24 cellular contexts compared by ENCODE assay signal in the genomic region with DNA sequence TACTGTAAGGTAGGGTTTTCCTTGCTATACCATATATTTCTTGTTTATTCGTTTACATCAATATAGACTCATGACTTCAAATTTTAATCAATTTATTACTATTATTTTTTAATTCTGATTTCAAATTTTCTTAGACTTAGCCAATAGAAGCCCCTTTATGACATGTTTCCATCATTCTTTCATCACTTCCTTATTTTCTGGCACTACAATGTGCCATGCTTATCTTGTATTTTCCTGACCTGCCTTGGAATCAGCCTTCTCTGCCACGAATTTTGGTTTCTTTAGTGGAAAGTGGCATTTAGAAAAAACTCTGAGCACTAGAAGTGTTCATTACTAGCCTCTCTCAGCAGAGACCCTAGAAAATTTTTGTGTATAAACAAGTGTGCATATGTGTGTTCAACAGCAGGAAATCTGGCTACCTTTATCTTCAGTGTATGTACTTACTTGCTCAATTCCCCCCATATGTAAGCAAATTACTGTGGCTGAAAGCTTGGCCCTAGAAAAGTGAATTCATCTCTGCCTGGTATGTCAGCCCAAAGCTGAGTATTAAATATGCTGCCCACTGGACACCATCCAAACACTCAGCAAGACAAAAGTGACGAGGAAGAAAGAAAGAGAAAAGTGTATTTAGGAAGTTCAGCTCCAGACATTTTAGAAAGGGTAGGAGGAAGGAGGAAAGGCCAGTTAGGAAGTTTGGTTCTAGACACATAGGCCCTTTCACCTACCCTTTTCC.
"Had no signal": no experiment of that assay in that cellular context is flagged by ENCODE, and none has a peak within 500 bp of the region (broad histone marks: within the 10 kb centered on the region; RNA-seq: fewer than 3 reads in every experiment).

No MANE protein-coding gene starts in this region.

- H3K9me3 ChIP-seq: breast epithelium had no signal

- H3K4me3 Mint-ChIP-seq: activated CD8-positive, alpha-beta T cell treated with anti-CD3 and anti-CD28 coated beads for 36 hours; activated naive CD4-positive, alpha-beta T cell treated with anti-CD3 and anti-CD28 coated beads, Interleukin-2, amount 50 U/mL, for 24 hours; activated T-helper 1 cell treated with anti-CD3 and anti-CD28 coated beads, Interleukin-12 subunit alpha, Interleukin-12 subunit beta, Interleukin-2, Interleukin-4 antibody, amounts not matched to agents 30 ng/mL and 10 ng/mL and 1 ng/mL, durations not matched to agents 14 hours and 24 hours and 36 hours; T-helper 17 cell had no signal

- FAIRE-seq: TTC549 had no signal

- H3K9me3 Mint-ChIP-seq: activated CD8-positive, alpha-beta T cell treated with anti-CD3 and anti-CD28 coated beads for 36 hours; activated naive CD4-positive, alpha-beta T cell treated with anti-CD3 and anti-CD28 coated beads, Interleukin-2, amount 50 U/mL, for 24 hours; activated T-helper 1 cell treated with anti-CD3 and anti-CD28 coated beads, Interleukin-12 subunit alpha, Interleukin-12 subunit beta, Interleukin-2, Interleukin-4 antibody, amounts not matched to agents 30 ng/mL and 10 ng/mL and 1 ng/mL, durations not matched to agents 14 hours and 24 hours and 36 hours had no signal

- H3K27ac ChIP-seq: breast epithelium, PC-9 had no signal

- H3K36me3 ChIP-seq: breast epithelium had no signal

- H3K4me3 ChIP-seq: breast epithelium, PC-9 had no signal

- H3K27ac Mint-ChIP-seq: activated CD8-positive, alpha-beta T cell treated with anti-CD3 and anti-CD28 coated beads for 36 hours; activated naive CD4-positive, alpha-beta T cell treated with anti-CD3 and anti-CD28 coated beads, Interleukin-2, amount 50 U/mL, for 24 hours; activated T-helper 1 cell treated with anti-CD3 and anti-CD28 coated beads, Interleukin-12 subunit alpha, Interleukin-12 subunit beta, Interleukin-2, Interleukin-4 antibody, amounts not matched to agents 30 ng/mL and 10 ng/mL and 1 ng/mL, durations not matched to agents 14 hours and 24 hours and 36 hours; T-helper 17 cell had no signal

- ATAC-seq: activated CD4-positive, CD25-positive, alpha-beta regulatory T cell treated with anti-CD3 and anti-CD28 coated beads, Interleukin-2, amount 50 U/mL, for 24 hours; activated CD8-positive, alpha-beta T cell treated with anti-CD3 and anti-CD28 coated beads for 36 hours; T-helper 17 cell had no signal

- H3K27me3 ChIP-seq: breast epithelium had no signal

- DNase-seq: activated CD4-positive, alpha-beta T cell treated with anti-CD3 and anti-CD28 coated beads for 4 hours; activated CD8-positive, alpha-beta memory T cell treated with anti-CD3 and anti-CD28 coated beads, Interleukin-2, amount 50 U/mL, for 4 hours; activated CD8-positive, alpha-beta T cell treated with anti-CD3 and anti-CD28 coated beads for 36 hours; activated effector memory CD4-positive, alpha-beta T cell treated with Interleukin-2 at 50 U/mL for 16 hours; activated naive CD4-positive, alpha-beta T cell; aorta; caudate nucleus; MM.1S; NCI-H1092; NCI-H1417 treated with DMSO at 0.1 percent for 48 hours; NCI-H1694; NCI-H2029; NCI-H345; NCI-H510A; NCI-H526 treated with DMSO at 0.1 percent for 48 hours; PC-9; SHP77 treated with DMSO at 0.1 percent for 48 hours; T-helper 17 cell; T1000 had no signal

- H3K27me3 Mint-ChIP-seq: activated CD8-positive, alpha-beta T cell treated with anti-CD3 and anti-CD28 coated beads for 36 hours; activated naive CD4-positive, alpha-beta T cell treated with anti-CD3 and anti-CD28 coated beads, Interleukin-2, amount 50 U/mL, for 24 hours; T-helper 17 cell had no signal

- H3K4me1 ChIP-seq: breast epithelium had no signal
